Comparison of ENCODE assay signal across 33 cellular contexts in the genomic region with DNA sequence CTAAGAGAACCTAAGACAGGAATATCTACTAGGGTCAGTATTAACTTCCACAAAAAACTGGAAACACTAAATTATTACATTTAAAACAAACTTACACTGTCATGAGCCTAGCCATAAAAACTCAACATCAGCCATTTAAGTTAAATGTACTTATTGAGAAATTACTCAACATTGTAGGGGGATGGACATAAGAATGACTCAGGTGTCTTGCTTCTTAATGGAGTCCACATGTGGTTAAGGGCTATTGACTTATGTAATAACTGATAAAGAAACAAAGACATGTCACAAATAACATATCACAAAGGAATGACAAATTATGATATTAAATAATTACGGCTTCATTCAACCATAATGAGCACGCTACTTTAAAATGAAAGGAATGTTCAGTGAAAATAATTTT. TPM values are rescaled to one million over a fixed set of nuclear protein-coding genes. Genes with fewer than 3 reads are reported as not detected.
DNase-seq lines count a peak whose midpoint lies in the region; ATAC-seq and TF ChIP-seq lines count a peak whose summit lies in the region.
"Had no signal": no experiment of that assay in that cellular context is flagged by ENCODE, and none has a peak within 500 bp of the region (broad histone marks: within the 10 kb centered on the region; RNA-seq: fewer than 3 reads in every experiment).

No MANE protein-coding gene starts in this region.

- no peaks in the 10 kb centered on the region for H3K79me2 ChIP-seq in ACC112 (ENCODE audit: control insufficient read depth, insufficient read depth, low read length, unreplicated experiment)

- H3K27me3 ChIP-seq in ACC112 (ENCODE audit: insufficient read depth, low read length), result no peaks in the 10 kb centered on the region
- H3K27me3 ChIP-seq: BE2C, left lung, pancreas, uterus had no signal

- H3K27ac ChIP-seq in ACC112 (ENCODE audit: low read depth, low read length), result peak overlapping the region; percentile 61
- H3K27ac ChIP-seq: left lung, pancreas, RWPE1, uterus had no signal

- H3K36me3 ChIP-seq in ACC112 (ENCODE audit: insufficient read depth, low read length), result peaks cover 31% of the 10 kb centered on the region
- H3K36me3 ChIP-seq: left lung, uterus had no signal

- ATAC-seq in esophagus mucosa, result no peak
- ATAC-seq: CD8-positive, alpha-beta T cell; effector memory CD8-positive, alpha-beta T cell; left lung; pancreas; stimulated activated naive CD8-positive, alpha-beta T cell treated with anti-CD3 and anti-CD28 coated beads, Interleukin-15, Interleukin-2, amounts not matched to agents 100 U/mL and 50 U/mL, for 24 hours had no signal

- peaks cover 8% of the 10 kb centered on the region for H3K4me1 ChIP-seq in ACC112 (ENCODE audit: control insufficient read depth, insufficient read depth, low read length, unreplicated experiment)
- H3K4me1 ChIP-seq: BE2C, left lung, uterus had no signal

- H2AFZ ChIP-seq in ACC112 (ENCODE audit: low read length, unreplicated experiment), result no peak overlapping the region

- no peak for TF ChIP-seq CTCF in fibroblast of pulmonary artery (IDR thresholded peaks at IDR 0.05; ENCODE audit: low read length, missing control alignments)

- H3K4me3 ChIP-seq in ACC112 (ENCODE audit: low read depth, low read length), result no peak overlapping the region
- H3K4me3 ChIP-seq in fibroblast of pulmonary artery (replicated peaks; ENCODE audit: low read depth, low read length), result no peak overlapping the region
- H3K4me3 ChIP-seq: left lung, pancreas, uterus had no signal

- DNase-seq in HCEC 1CT, result peak; percentile 52
- peak; percentile 66 for DNase-seq in amniotic epithelial cell (ENCODE audit: low read depth)
- DNase-seq in fibroblast of pulmonary artery (ENCODE audit: low read depth), result peak; percentile 59
- DNase-seq in activated CD4-positive, alpha-beta T cell treated with anti-CD3 and anti-CD28 coated beads for 1 hour, result no peak
- no peak for DNase-seq in pons (ENCODE audit: low spot score)
- DNase-seq in NCI-H1694 treated with DMSO at 0.1 percent for 48 hours (lab: John Stamatoyannopoulos, UW), result no peak
- DNase-seq: activated B cell treated with CpG ODN at 0.5 μM for 24 hours; activated CD4-positive, alpha-beta T cell treated with anti-CD3 and anti-CD28 coated beads, Interleukin-2, amount 50 U/mL, for 1 hour; activated effector memory CD4-positive, alpha-beta T cell treated with anti-CD3 and anti-CD28 coated beads, Interleukin-2, amount 50 U/mL, for 16 hours; activated naive CD8-positive, alpha-beta T cell treated with anti-CD3 and anti-CD28 coated beads for 36 hours; activated T-cell treated with anti-CD3 and anti-CD28 coated beads, Interleukin-2, amount 50 U/mL, for 24 hours; aorta; BE2C; caudate nucleus; CD8-positive, alpha-beta T cell; effector memory CD8-positive, alpha-beta T cell; H9; hypothalamus; KBM-7; left lung; mesendoderm; NCI-H1417 treated with DMSO at 0.1 percent for 48 hours; NCI-H226; NCI-H69; pancreas; small intestine; stimulated activated naive CD8-positive, alpha-beta T cell treated with anti-CD3 and anti-CD28 coated beads, Interleukin-15, Interleukin-2, amounts not matched to agents 100 U/mL and 50 U/mL, for 24 hours; T-helper 1 cell; uterus had no signal

RNA-seq across cellular contexts. Expression of gene CLDN10, which starts 36.2 kb away (rescaled TPM):
- total RNA-seq in esophagus mucosa, result 0.76 TPM
- total RNA-seq: activated B cell treated with CpG ODN at 0.5 μM for 24 hours; activated naive CD8-positive, alpha-beta T cell treated with anti-CD3 and anti-CD28 coated beads for 36 hours; CD8-positive, alpha-beta T cell; SK-MEL-5 had no signal

RNA-seq across cellular contexts. Expression of gene DZIP1, which starts 55.8 kb away (rescaled TPM):
- total RNA-seq in esophagus mucosa, result 5.4 TPM
- total RNA-seq: activated B cell treated with CpG ODN at 0.5 μM for 24 hours; CD8-positive, alpha-beta T cell had no signal

Comparison
In these comparisons a context has a peak if more than half of its experiments do, and no peak if none do; other contexts are left out.
1. DNase-seq: peak in HCEC 1CT (single experiment), amniotic epithelial cell (single experiment) and fibroblast of pulmonary artery (single experiment); none in activated CD4-positive, alpha-beta T cell treated with anti-CD3 and anti-CD28 coated beads for 1 hour (single experiment), pons (single experiment) and NCI-H1694 treated with DMSO at 0.1 percent for 48 hours (single experiment).